In genomic region chr1:160376525-160377131, GRCh38 we compare ENCODE assay signal across 9 cellular contexts. TPM values are rescaled to one million over a fixed set of nuclear protein-coding genes. Genes with fewer than 3 reads are reported as not detected.
A peak's percentile ranks its signal among the peaks of the same experiment; 100 is the strongest.
DNase-seq lines count a peak whose midpoint lies in the region; ATAC-seq and TF ChIP-seq lines count a peak whose summit lies in the region.
"Had no signal": no experiment of that assay in that cellular context is flagged by ENCODE, and none has a peak within 500 bp of the region (broad histone marks: within the 10 kb centered on the region; RNA-seq: fewer than 3 reads in every experiment).

No MANE protein-coding gene starts in this region.

- peak; percentile 57 for DNase-seq in activated CD8-positive, alpha-beta memory T cell treated with anti-CD3 and anti-CD28 coated beads for 24 hours
- no peak for DNase-seq in activated CD8-positive, alpha-beta memory T cell treated with anti-CD3 and anti-CD28 coated beads, Interleukin-2, amount 50 U/mL, for 48 hours
- DNase-seq in NCI-H2196 treated with DMSO at 0.1 percent for 48 hours (lab: John Stamatoyannopoulos, UW; ENCODE audit: unreplicated experiment) (peak; percentile 61), foreskin melanocyte (peak; percentile 72), neural crest cell (ENCODE audit: low read depth, low spot score) (peak; percentile 36)
- peak; percentile 33 for DNase-seq in activated CD4-positive, alpha-beta memory T cell treated with anti-CD3 and anti-CD28 coated beads for 36 hours

- no peak overlapping the region for H3K4me3 Mint-ChIP-seq in activated CD4-positive, alpha-beta memory T cell treated with anti-CD3 and anti-CD28 coated beads for 36 hours
- peak overlapping the region; percentile 65 for H3K4me3 Mint-ChIP-seq in neural crest cell

- H3K27ac Mint-ChIP-seq in activated CD4-positive, alpha-beta memory T cell treated with anti-CD3 and anti-CD28 coated beads for 36 hours: no peak overlapping the region
- peak overlapping the region; percentile 88 for H3K27ac Mint-ChIP-seq in neural crest cell (ENCODE audit: unreplicated experiment)

- H3K27me3 Mint-ChIP-seq in activated CD4-positive, alpha-beta memory T cell treated with anti-CD3 and anti-CD28 coated beads for 36 hours: no peaks in the 10 kb centered on the region
- H3K27me3 Mint-ChIP-seq in neural crest cell (ENCODE audit: low read depth): no peaks in the 10 kb centered on the region

- CTCF ChIA-PET in activated CD4-positive, alpha-beta memory T cell treated with anti-CD3 and anti-CD28 coated beads for 36 hours (lab: Charles Lee): interaction anchor here (0.6 to 10.2 kb wide), 49 partner anchors 9 to 437 kb away, joined by 3 to 111 read pairs (median 4); partner anchors contain the start of genes CASQ1, DCAF8 and PEX19

- peaks cover 11% of the 10 kb centered on the region for H3K4me1 Mint-ChIP-seq in activated CD4-positive, alpha-beta memory T cell treated with anti-CD3 and anti-CD28 coated beads for 36 hours (ENCODE audit: low read depth)
- H3K4me1 Mint-ChIP-seq in neural crest cell: peaks cover 35% of the 10 kb centered on the region

- POLR2A ChIA-PET in activated CD4-positive, alpha-beta memory T cell treated with anti-CD3 and anti-CD28 coated beads for 36 hours (lab: Charles Lee): interaction anchor here (0.6 kb wide), 1 partner anchor 148 kb away, joined by 6 read pairs; no protein-coding TSS in a partner anchor

- intact Hi-C loops in activated CD4-positive, alpha-beta memory T cell treated with anti-CD3 and anti-CD28 coated beads for 36 hours (cut with micrococcal nuclease): loop anchor here (1.0 kb wide), 2 partner anchors 183 to 275 kb away; no protein-coding TSS in a partner anchor

- peak; percentile 45 for ATAC-seq in HG02852 (IDR thresholded peaks at IDR 0.05; ENCODE audit: unreplicated experiment)
- ATAC-seq in GM21390 (IDR thresholded peaks at IDR 0.05; ENCODE audit: unreplicated experiment): no peak

- no peaks in the 10 kb centered on the region for H3K36me3 Mint-ChIP-seq in activated CD4-positive, alpha-beta memory T cell treated with anti-CD3 and anti-CD28 coated beads for 36 hours
- no peaks in the 10 kb centered on the region for H3K36me3 Mint-ChIP-seq in neural crest cell (ENCODE audit: low read depth)

- H3K9me3 Mint-ChIP-seq in activated CD4-positive, alpha-beta memory T cell treated with anti-CD3 and anti-CD28 coated beads for 36 hours: no peaks in the 10 kb centered on the region
- H3K9me3 Mint-ChIP-seq in neural crest cell: no peaks in the 10 kb centered on the region

- TF ChIP-seq CTCF in neural crest cell (conservative IDR thresholded peaks at IDR 0.05): peak; percentile 89

RNA-seq across cellular contexts. Expression of gene NHLH1, which starts 9.8 kb away (rescaled TPM):
- total RNA-seq in activated CD4-positive, alpha-beta memory T cell treated with anti-CD3 and anti-CD28 coated beads for 36 hours: under 1 TPM; 0.22 to 0.45 TPM
- 10.0 and 10.6 TPM in 2 replicates for total RNA-seq in neural crest cell
- total RNA-seq: mononuclear cell had no signal

RNA-seq across cellular contexts. Expression of gene VANGL2, which starts 23.7 kb away (rescaled TPM):
- total RNA-seq in activated CD4-positive, alpha-beta memory T cell treated with anti-CD3 and anti-CD28 coated beads for 36 hours: not detected
- 106 and 109 TPM in 2 replicates for total RNA-seq in neural crest cell

RNA-seq across cellular contexts. Expression of gene NCSTN, which starts 33.4 kb away (rescaled TPM):
- 10 to 100 TPM; 39.8 to 42.6 TPM for total RNA-seq in activated CD4-positive, alpha-beta memory T cell treated with anti-CD3 and anti-CD28 coated beads for 36 hours
- total RNA-seq in neural crest cell: 83.1 and 98.8 TPM in 2 replicates

RNA-seq across cellular contexts. Expression of gene COPA, which starts 33.6 kb away (rescaled TPM):
- 100 to 1,000 TPM; 132 TPM for total RNA-seq in activated CD4-positive, alpha-beta memory T cell treated with anti-CD3 and anti-CD28 coated beads for 36 hours
- 123 and 124 TPM in 2 replicates for total RNA-seq in neural crest cell

Comparison
In these comparisons a context has a peak if more than half of its experiments do, and no peak if none do; other contexts are left out.
1. RNA of gene VANGL2, which starts 23.7 kb away (total RNA-seq): 106 to 109 TPM in neural crest cell; not detected in activated CD4-positive, alpha-beta memory T cell treated with anti-CD3 and anti-CD28 coated beads for 36 hours; every median in the first group is over 100 times any median in the second.